Comparison of ENCODE assay signal across 24 cellular contexts in the genomic region with DNA sequence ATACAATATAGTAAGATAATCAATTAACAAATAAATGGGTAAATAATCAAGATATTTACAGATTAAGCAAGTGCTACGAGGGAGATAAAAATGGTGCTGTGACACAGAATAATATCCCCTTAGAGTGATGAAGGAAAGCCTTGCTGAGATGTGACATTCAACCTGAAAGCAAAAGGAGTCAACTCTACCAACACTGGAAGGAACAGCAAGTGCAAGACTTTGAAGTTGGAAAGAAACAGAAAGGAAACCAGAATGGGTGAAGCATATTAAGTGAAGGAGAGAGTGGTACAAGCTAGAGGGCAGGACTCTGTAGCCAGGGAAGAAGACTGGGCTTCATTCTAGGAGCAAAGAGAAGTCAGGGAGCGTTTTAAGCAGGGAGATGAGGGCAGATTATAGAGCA. TPM values are rescaled to one million over a fixed set of nuclear protein-coding genes. Genes with fewer than 3 reads are reported as not detected.
DNase-seq lines count a peak whose midpoint lies in the region; ATAC-seq, FAIRE-seq and TF ChIP-seq lines count a peak whose summit lies in the region.
"Had no signal": no experiment of that assay in that cellular context is flagged by ENCODE, and none has a peak within 500 bp of the region (broad histone marks: within the 10 kb centered on the region; RNA-seq: fewer than 3 reads in every experiment).

No MANE protein-coding gene starts in this region.

- H3K36me3 Mint-ChIP-seq in activated naive CD4-positive, alpha-beta T cell treated with anti-CD3 and anti-CD28 coated beads, Interleukin-2, amount 10 ng/mL, durations not matched to agents 7 days and 5 days: no peaks in the 10 kb centered on the region
- H3K36me3 Mint-ChIP-seq: CD4-positive, alpha-beta memory T cell had no signal

- no peak overlapping the region for H3K4me2 ChIP-seq in K562 (ENCODE audit: insufficient read depth, low read length)
- H3K4me2 ChIP-seq: BLaER1 had no signal

- intact Hi-C loops in K562 (cut with micrococcal nuclease): no loop called here

- H3K9me1 ChIP-seq in K562 (ENCODE audit: control insufficient read depth, insufficient read depth, low read length): no peaks in the 10 kb centered on the region

- H3K9me3 ChIP-seq in K562 (replicated peaks; ENCODE audit: control insufficient read depth, insufficient read depth, low read depth, low read length): no peaks in the 10 kb centered on the region
- H3K9me3 ChIP-seq: BLaER1 had no signal

- no peak overlapping the region for H3K27ac ChIP-seq in K562 (ENCODE audit: extremely low read depth, low read depth, low read length)
- H3K27ac ChIP-seq: BLaER1 had no signal

- peak; percentile 17 for FAIRE-seq in GM12892 (lab: Jason Lieb, UNC)
- no peak for FAIRE-seq in K562 (lab: Jason Lieb, UNC)
- FAIRE-seq: GM19239, H1 had no signal

- TF ChIP-seq EP300 in K562 (IDR thresholded peaks at IDR 0.05; ENCODE audit: low read length): no peak

- DNase-seq in activated naive CD4-positive, alpha-beta T cell treated with anti-CD3 and anti-CD28 coated beads, Interleukin-2, amount 10 ng/mL, durations not matched to agents 7 days and 5 days: no peak
- DNase-seq in activated naive CD4-positive, alpha-beta T cell treated with anti-CD3 and anti-CD28 coated beads, Interleukin-2, amount 50 U/mL, for 16 hours: no peak
- DNase-seq in GM12892 (ENCODE audit: insufficient read length) (no peak), K562 (ENCODE audit: extremely low read depth in 1 of 4, low spot score in 3 of 4) (no peak), NCI-H2227 (lab: John Stamatoyannopoulos, UW; ENCODE audit: unreplicated experiment) (no peak)
- DNase-seq in stimulated activated CD4-positive, alpha-beta T cell treated with anti-CD3 and anti-CD28 coated beads, Interleukin-1b, Interleukin-23, amount 100 ng/mL, for 48 hours: no peak
- DNase-seq: Calu3; CD4-positive, alpha-beta memory T cell; EL; KBM-7; NCI-H1417; NCI-H187; NCI-H2107; NCI-H2227 treated with DMSO at 0.1 percent for 48 hours; NCI-H510A treated with DMSO at 0.1 percent for 48 hours; PC-3; RPMI8226; SHP77 treated with DMSO at 0.1 percent for 48 hours had no signal

- H4K20me1 ChIP-seq in K562 (replicated peaks; ENCODE audit: control insufficient read depth, insufficient read depth, low read length): no peaks in the 10 kb centered on the region; the same call in 1 of the 2 replicates
- H4K20me1 ChIP-seq: BLaER1 had no signal

- POLR2A ChIA-PET in K562 (lab: Yijun Ruan, JAX): no interaction called here

- H3K27me3 ChIP-seq in K562 (ENCODE audit: control insufficient read depth in 2 of 2, insufficient read depth in 2 of 2, low read length in 2 of 2): no peaks in the 10 kb centered on the region
- H3K27me3 ChIP-seq: BLaER1 had no signal

- H3K9ac ChIP-seq in K562 (ENCODE audit: insufficient read depth in 1 of 2, low read depth in 2 of 2, low read length in 2 of 2): no peak overlapping the region
- H3K9ac ChIP-seq: BLaER1 had no signal

- WGBS in K562 (ENCODE audit: insufficient coverage, low coverage, missing lambda C conversion rate): 5% methylated on average over 2 of the region's 2 CpGs

- TF ChIP-seq CTCF in K562 (IDR thresholded peaks at IDR 0.05 in 2 of 3, conservative IDR thresholded peaks at IDR 0.05 in 1 of 3; ENCODE audit: insufficient read depth in 2 of 3, low read depth in 1 of 3, low read length in 3 of 3): no peak

- peak; percentile 76 for ATAC-seq in HG02610 (IDR thresholded peaks at IDR 0.05; ENCODE audit: unreplicated experiment)
- ATAC-seq in K562: no peak
- ATAC-seq in GM21381 (IDR thresholded peaks at IDR 0.05; ENCODE audit: unreplicated experiment): no peak
- ATAC-seq: PC-3, SK-N-SH treated with all-trans-retinoic acid at 6 μM for 48 hours had no signal

- H3K4me1 Mint-ChIP-seq in activated naive CD4-positive, alpha-beta T cell treated with anti-CD3 and anti-CD28 coated beads, Interleukin-2, amount 10 ng/mL, durations not matched to agents 7 days and 5 days: peaks cover 19% of the 10 kb centered on the region
- H3K4me1 Mint-ChIP-seq: CD4-positive, alpha-beta memory T cell had no signal

- BruUV-seq in K562 (replicated peaks; lab: Mats Ljungman, UMichigan): no TSS peak

- no peaks in the 10 kb centered on the region for H3K9me3 Mint-ChIP-seq in activated naive CD4-positive, alpha-beta T cell treated with anti-CD3 and anti-CD28 coated beads, Interleukin-2, amount 10 ng/mL, durations not matched to agents 7 days and 5 days
- H3K9me3 Mint-ChIP-seq: CD4-positive, alpha-beta memory T cell had no signal

- no peak overlapping the region for H3K4me3 ChIP-seq in K562
- H3K4me3 ChIP-seq: BLaER1 had no signal

- H3K27ac Mint-ChIP-seq in activated naive CD4-positive, alpha-beta T cell treated with anti-CD3 and anti-CD28 coated beads, Interleukin-2, amount 10 ng/mL, durations not matched to agents 7 days and 5 days: peak overlapping the region; percentile 0
- H3K27ac Mint-ChIP-seq: CD4-positive, alpha-beta memory T cell had no signal

- in situ Hi-C loops in K562 (cut with MboI): no loop called here

- H3K4me1 ChIP-seq in K562 (replicated peaks in 1 of 2; ENCODE audit: control insufficient read depth in 2 of 2, insufficient read depth in 2 of 2, low read length in 2 of 2): peaks cover 0 to 7% of the 10 kb centered on the region in 2 experiments; a peak in 4 of 5 replicates

- TF ChIP-seq RAD21 in K562 (CRISPR knock-in tag; conservative IDR thresholded peaks at IDR 0.05 in 1 of 2, IDR thresholded peaks at IDR 0.05 in 1 of 2): no peak

- TF ChIP-seq POLR2A in GM12892 (IDR thresholded peaks at IDR 0.05; ENCODE audit: low read depth, low read length) (no peak), K562 (conservative IDR thresholded peaks at IDR 0.05) (no peak)

- H3K79me2 ChIP-seq in K562 (ENCODE audit: control insufficient read depth, insufficient read depth, low read length): no peaks in the 10 kb centered on the region

- H3K4me3 Mint-ChIP-seq in activated naive CD4-positive, alpha-beta T cell treated with anti-CD3 and anti-CD28 coated beads, Interleukin-2, amount 10 ng/mL, durations not matched to agents 7 days and 5 days: no peak overlapping the region
- H3K4me3 Mint-ChIP-seq: CD4-positive, alpha-beta memory T cell had no signal

- no peaks in the 10 kb centered on the region for H3K27me3 Mint-ChIP-seq in activated naive CD4-positive, alpha-beta T cell treated with anti-CD3 and anti-CD28 coated beads, Interleukin-2, amount 10 ng/mL, durations not matched to agents 7 days and 5 days
- H3K27me3 Mint-ChIP-seq: CD4-positive, alpha-beta memory T cell had no signal

- H3K36me3 ChIP-seq in K562 (ENCODE audit: control insufficient read depth, insufficient read depth, low read length): no peaks in the 10 kb centered on the region
- H3K36me3 ChIP-seq: BLaER1 had no signal

- 0 out of 2 replicates have a peak overlapping the region, but pooled peaks have one; percentile 5 for H2AFZ ChIP-seq in K562 (ENCODE audit: low read depth, low read length)

- CTCF ChIA-PET in activated naive CD4-positive, alpha-beta T cell treated with anti-CD3 and anti-CD28 coated beads, Interleukin-2, amount 10 ng/mL, durations not matched to agents 7 days and 5 days (lab: Charles Lee): interaction anchor here (0.6 to 1.2 kb wide), 3 partner anchors 12 to 324 kb away, joined by 3 to 4 read pairs (median 3); partner anchors contain the start of gene C5
- CTCF ChIA-PET in K562 (lab: Yijun Ruan, JAX; ENCODE audit: low intra/inter-chr PET ratio): no interaction called here

TF ChIP-seq in K562, 482 proteins besides CTCF, POLR2A, EP300 and RAD21:
- TF ChIP-seq POLR3A (IDR thresholded peaks at IDR 0.05; ENCODE audit: borderline replicate concordance, extremely low read depth, insufficient read depth, insufficient read length): no peak

RNA-seq across cellular contexts. Expression of gene MEGF9, which starts 12.2 kb away (rescaled TPM):
- polyA plus RNA-seq in GM12892 (2012; ENCODE audit: missing spikeins): 3.5 TPM
- 2.3 and 4.4 TPM in 2 replicates for total RNA-seq in K562 (2011; cell fraction: chromatin; rRNA removed; ENCODE audit: low replicate concordance)
- 2.2 and 3.2 TPM in 2 replicates for total RNA-seq in K562 (2011; cell fraction: nucleolus; rRNA removed)
- total RNA-seq in K562 (2011; cell fraction: nucleoplasm; rRNA removed): 5.2 and 10.3 TPM in 2 replicates
- total RNA-seq in K562 (2014; rRNA removed): 3.3 and 3.7 TPM in 2 replicates
- 5.7 and 5.8 TPM in 2 replicates for total RNA-seq in K562 (2014; rRNA removed; fragmentation: Illumina TruSeq; extraction: Trizol)
- total RNA-seq in K562 (2015; rRNA removed; fragmentation: Illumina TruSeq; extraction: Trizol): 4.3 TPM in 2 replicates
- total RNA-seq in K562 (2021): 5.2 TPM in 2 replicates
- polyA plus RNA-seq in K562 (2011; rRNA removed): 2.5 and 3.8 TPM in 2 replicates
- polyA plus RNA-seq in K562 (2011; cell fraction: cytosol; rRNA removed): 1.4 and 1.9 TPM in 2 replicates
- polyA plus RNA-seq in K562 (2011; cell fraction: nucleus; rRNA removed): 0.86 and 0.88 TPM in 2 replicates
- polyA plus RNA-seq in K562 (2012): 4.4 and 5.3 TPM in 2 replicates
- polyA plus RNA-seq in K562 (2014; fragmentation: Illumina TruSeq; extraction: Trizol): 5.6 and 6.2 TPM in 2 replicates
- 1 to 10 TPM; 2.1 to 2.3 TPM for polyA plus RNA-seq in K562 (2014; fragmentation: Nextera tagmentation; extraction: Ambion mirVana)
- polyA plus RNA-seq in K562 (2014; rRNA removed): 3.5 TPM in 2 replicates
- polyA minus RNA-seq in K562 (2011; rRNA and poly(A)+ RNA removed): 4.6 and 5.8 TPM in 2 replicates
- polyA minus RNA-seq in K562 (2011; cell fraction: cytosol; rRNA and poly(A)+ RNA removed): 3.9 and 4.0 TPM in 2 replicates
- polyA minus RNA-seq in K562 (2011; cell fraction: nucleus; rRNA and poly(A)+ RNA removed): 0.81 and 1.1 TPM in 2 replicates
